Comparison of ENCODE assay signal across 8 cellular contexts in the genomic region with DNA sequence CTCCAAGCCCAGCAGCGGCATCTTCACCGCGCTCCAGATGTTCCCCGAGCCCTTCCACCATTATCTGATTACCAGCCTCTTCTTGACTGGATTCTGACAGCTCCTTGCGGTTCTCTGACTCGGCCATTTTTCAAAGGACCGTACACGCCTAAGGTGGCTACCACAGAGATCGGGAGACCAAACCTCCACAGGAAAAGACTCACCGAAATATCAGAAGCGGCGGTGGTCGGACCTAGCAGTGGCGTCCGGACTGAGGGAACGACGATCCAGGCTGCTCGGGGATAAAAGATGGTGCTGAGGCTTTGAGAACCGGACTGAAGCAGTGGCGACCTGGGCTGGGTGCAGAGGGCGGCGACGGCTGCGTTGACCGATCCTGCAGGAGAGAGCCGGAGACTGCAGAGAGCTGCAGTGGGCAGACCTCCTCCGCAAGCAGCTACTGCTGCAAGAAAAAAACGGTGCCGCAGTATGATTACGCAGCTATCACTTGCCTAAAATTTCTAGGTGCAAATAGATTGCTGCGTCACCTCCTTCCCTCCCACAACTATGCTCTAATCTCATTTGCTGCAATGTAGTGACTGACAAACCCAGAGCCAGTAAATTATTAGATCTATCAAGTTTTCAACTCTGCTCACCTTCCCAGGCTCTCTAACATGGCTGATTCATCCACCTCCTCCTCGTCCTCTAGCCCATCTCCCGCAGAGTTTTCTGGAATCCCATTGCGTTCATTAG. TPM values are rescaled to one million over a fixed set of nuclear protein-coding genes. Genes with fewer than 3 reads are reported as not detected.
DNase-seq lines count a peak whose midpoint lies in the region; ATAC-seq and FAIRE-seq lines count a peak whose summit lies in the region.

A gene with protein sequence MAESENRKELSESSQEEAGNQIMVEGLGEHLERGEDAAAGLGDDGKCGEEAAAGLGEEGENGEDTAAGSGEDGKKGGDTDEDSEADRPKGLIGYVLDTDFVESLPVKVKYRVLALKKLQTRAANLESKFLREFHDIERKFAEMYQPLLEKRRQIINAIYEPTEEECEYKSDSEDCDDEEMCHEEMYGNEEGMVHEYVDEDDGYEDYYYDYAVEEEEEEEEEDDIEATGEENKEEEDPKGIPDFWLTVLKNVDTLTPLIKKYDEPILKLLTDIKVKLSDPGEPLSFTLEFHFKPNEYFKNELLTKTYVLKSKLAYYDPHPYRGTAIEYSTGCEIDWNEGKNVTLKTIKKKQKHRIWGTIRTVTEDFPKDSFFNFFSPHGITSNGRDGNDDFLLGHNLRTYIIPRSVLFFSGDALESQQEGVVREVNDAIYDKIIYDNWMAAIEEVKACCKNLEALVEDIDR (minus strand): TSS at position 486 of the 729 bp plus-strand sequence. CDS start 359 bp downstream, at position 127.

- peaks cover 4% of the 10 kb centered on the region for H3K27me3 ChIP-seq in mononuclear cell (ENCODE audit: insufficient read depth, low read length)

- in situ Hi-C loops in KBM-7 (cut with MboI; ENCODE audit: low pct_unique_long_range_greater_than_20kb, low sequenced_read_pairs) = no loop called here

- peak within 1 kb of the TSS; percentile 36 for H3K4me3 ChIP-seq in mononuclear cell (ENCODE audit: low read length)

- no peaks in the 10 kb centered on the region for H3K4me1 ChIP-seq in mononuclear cell (ENCODE audit: insufficient read depth, low read length)

- DNase-seq in NCI-H82 (lab: John Stamatoyannopoulos, UW) = peak; percentile 13
- no peak for DNase-seq in NCI-H82 treated with DMSO at 0.1 percent for 48 hours (lab: John Stamatoyannopoulos, UW; ENCODE audit: unreplicated experiment)
- peak; percentile 17 for DNase-seq in HTR-8/SVneo (ENCODE audit: insufficient read length, low spot score)
- DNase-seq in activated CD8-positive, alpha-beta memory T cell treated with anti-CD3 and anti-CD28 coated beads, Interleukin-2, amount 50 U/mL, for 24 hours (ENCODE audit: extremely low read depth) = peak; percentile 4
- peak; percentile 21 for DNase-seq in stimulated activated naive CD4-positive, alpha-beta T cell treated with Interleukin-2 at 50 U/mL for 16 hours (lab: John Stamatoyannopoulos, UW)
- DNase-seq in KBM-7 = no peak

- no peaks in the 10 kb centered on the region for H3K9me3 ChIP-seq in mononuclear cell (ENCODE audit: low read depth, low read length)

- peak; percentile 77 for ATAC-seq in esophagus mucosa

- FAIRE-seq in HTR-8/SVneo (lab: Jason Lieb, UNC) = peak; percentile 33

RNA-seq across cellular contexts. Expression of the gene that starts here (rescaled TPM):
- total RNA-seq in esophagus mucosa = 0.92 TPM
- total RNA-seq in mononuclear cell = 3.7 TPM

Comparison
In these comparisons a context has a peak if more than half of its experiments do, and no peak if none do; other contexts are left out.
1. DNase-seq: peak in NCI-H82 (single experiment), HTR-8/SVneo (single experiment), activated CD8-positive, alpha-beta memory T cell treated with anti-CD3 and anti-CD28 coated beads, Interleukin-2, amount 50 U/mL, for 24 hours (single experiment) and stimulated activated naive CD4-positive, alpha-beta T cell treated with Interleukin-2 at 50 U/mL for 16 hours (single experiment); none in NCI-H82 treated with DMSO at 0.1 percent for 48 hours (single experiment) and KBM-7 (single experiment).
2. Peak in ATAC-seq in esophagus mucosa; RNA of the gene not detected or under 1 TPM.